ENCODE assay signal across 28 cellular contexts in genomic region chr13:48741377-48741776, GRCh38.
DNase-seq lines count a peak whose midpoint lies in the region; ATAC-seq and TF ChIP-seq lines count a peak whose summit lies in the region.
"Had no signal": no experiment of that assay in that cellular context is flagged by ENCODE, and none has a peak within 500 bp of the region (broad histone marks: within the 10 kb centered on the region; RNA-seq: fewer than 3 reads in every experiment).

No MANE protein-coding gene starts in this region.

- no peaks in the 10 kb centered on the region for H3K36me3 ChIP-seq in IMR-90 (ENCODE audit: control insufficient read depth, insufficient read depth, low read length)
- H3K36me3 ChIP-seq in upper lobe of left lung, result no peaks in the 10 kb centered on the region
- H3K36me3 ChIP-seq: left lung, sigmoid colon, SJCRH30, thoracic aorta, WERI-Rb-1 had no signal

- no peak overlapping the region for H3K9ac ChIP-seq in IMR-90 (ENCODE audit: low read depth, low read length)

- H3K4me2 ChIP-seq in IMR-90 (ENCODE audit: low read depth, low read length), result no peak overlapping the region
- H3K4me2 ChIP-seq: PC-9 had no signal

- POLR2A ChIA-PET in IMR-90 (lab: Charles Lee; ENCODE audit: unreplicated experiment), result no interaction called here

- no peaks in the 10 kb centered on the region for H3K9me3 ChIP-seq in IMR-90 (ENCODE audit: control insufficient read depth, insufficient read depth, low read length)
- H3K9me3 ChIP-seq in upper lobe of left lung, result no peaks in the 10 kb centered on the region
- H3K9me3 ChIP-seq: left lung, sigmoid colon, SJCRH30, thoracic aorta had no signal

- TF ChIP-seq EP300 in upper lobe of left lung (IDR thresholded peaks at IDR 0.05), result no peak

- H2AK9ac ChIP-seq in IMR-90 (replicated peaks; ENCODE audit: low read depth, low read length, poor library complexity), result no peak overlapping the region

- H3K9me1 ChIP-seq in IMR-90 (ENCODE audit: insufficient read depth, low read length), result peaks cover 2% of the 10 kb centered on the region; the same call in 1 of the 2 replicates

- H3K27ac ChIP-seq in IMR-90 (ENCODE audit: insufficient read depth, low read length) (no peak overlapping the region), upper lobe of left lung (no peak overlapping the region)
- H3K27ac ChIP-seq: coronary artery, epithelial cell of prostate, left lung, PC-9, sigmoid colon, SJCRH30, thoracic aorta, WERI-Rb-1 had no signal

- H4K91ac ChIP-seq in IMR-90 (ENCODE audit: insufficient read depth, low read depth, low read length), result no peak overlapping the region

- WGBS in IMR-90 (ENCODE audit: extremely low coverage in 2 of 2, insufficient read length in 1 of 2), 2 experiments, result no CpG with 5 or more reads among the region's 2 CpGs
- 55 to 61% methylated on average over 2 of the region's 2 CpGs for WGBS in upper lobe of left lung, 2 donors

- H3K27me3 ChIP-seq in IMR-90 (ENCODE audit: control insufficient read depth, insufficient read depth, low read length), result no peaks in the 10 kb centered on the region
- no peaks in the 10 kb centered on the region for H3K27me3 ChIP-seq in upper lobe of left lung
- H3K27me3 ChIP-seq: left lung, sigmoid colon, SJCRH30 had no signal

- no peak overlapping the region for H4K5ac ChIP-seq in IMR-90 (ENCODE audit: low read depth, low read length)

- no peak overlapping the region for H3K56ac ChIP-seq in IMR-90 (ENCODE audit: extremely low read depth, insufficient read depth, low read length)

- H3K4me1 ChIP-seq in IMR-90 (ENCODE audit: control insufficient read depth, insufficient read depth, low read length) (peaks cover 5% of the 10 kb centered on the region; the same call in 1 of the 2 replicates), upper lobe of left lung (peaks cover 0 to 3% (median 0%) of the 10 kb centered on the region in 4 donors)
- H3K4me1 ChIP-seq: left lung, sigmoid colon, SJCRH30 had no signal

- H2BK20ac ChIP-seq in IMR-90 (ENCODE audit: low read depth, low read length), result no peak overlapping the region

- no peak for TF ChIP-seq RAD21 in IMR-90 (IDR thresholded peaks at IDR 0.05; ENCODE audit: low read length)

- no peak overlapping the region for H3K4ac ChIP-seq in IMR-90 (ENCODE audit: low read depth, low read length)

- CTCF ChIA-PET in IMR-90 (lab: Yijun Ruan, JAX), result no interaction called here

- TF ChIP-seq POLR2A in IMR-90 (IDR thresholded peaks at IDR 0.05; ENCODE audit: low read depth, low read length), result no peak
- TF ChIP-seq POLR2A in upper lobe of left lung (IDR thresholded peaks at IDR 0.05), result no peak

- no peak overlapping the region for H2BK120ac ChIP-seq in IMR-90 (ENCODE audit: low read depth, low read length)

- H2AFZ ChIP-seq in IMR-90 (replicated peaks; ENCODE audit: low read length, poor library complexity), result no peak overlapping the region
- H2AFZ ChIP-seq: PC-9 had no signal

- dilution Hi-C loops in IMR-90 (cut with HindIII; ENCODE audit: low sequenced_read_pairs, unreplicated experiment), result no loop called here

- intact Hi-C loops in IMR-90 (cut with micrococcal nuclease), result loop anchor here (5.0 kb wide), 1 partner anchor 39 kb away; no protein-coding TSS in a partner anchor

- H3K4me3 ChIP-seq in IMR-90 (ENCODE audit: insufficient read depth, low read depth, low read length) (no peak overlapping the region), upper lobe of left lung (no peak overlapping the region)
- H3K4me3 ChIP-seq: coronary artery, left lung, PC-9, sigmoid colon, SJCRH30, thoracic aorta had no signal

- in situ Hi-C loops in IMR-90 (cut with MboI; ENCODE audit: low sequenced_read_pairs) (no loop called here), G401 (cut with HindIII; ENCODE audit: low sequenced_read_pairs) (no loop called here)

- no peak overlapping the region for H2AK5ac ChIP-seq in IMR-90 (ENCODE audit: low read depth, low read length)

- no peak overlapping the region for H3K23ac ChIP-seq in IMR-90 (ENCODE audit: low read depth, low read length)

- H3K79me1 ChIP-seq in IMR-90 (ENCODE audit: low read depth in 1 of 2, low read length in 2 of 2), result no peaks in the 10 kb centered on the region

- H4K20me1 ChIP-seq in IMR-90 (ENCODE audit: insufficient read depth, low read length), result no peaks in the 10 kb centered on the region

- H2BK15ac ChIP-seq in IMR-90 (ENCODE audit: low read depth, low read length), result no peak overlapping the region

- no TSS peak for BruUV-seq in IMR-90 (replicated peaks; lab: Mats Ljungman, UMichigan)

- TF ChIP-seq CTCF in IMR-90 (conservative IDR thresholded peaks at IDR 0.05; ENCODE audit: low read depth, low read length), result no peak
- TF ChIP-seq CTCF in upper lobe of left lung (IDR thresholded peaks at IDR 0.05), result no peak

- no peak for ATAC-seq in IMR-90 (ENCODE audit: low read depth)
- ATAC-seq in upper lobe of left lung (ENCODE audit: low FRiP score in 2 of 2), result no peak
- ATAC-seq: left lung had no signal

- DNase-seq in IMR-90 (peak; percentile 57), SK-N-DZ (ENCODE audit: low spot score) (peak; percentile 35), dermis blood vessel endothelial cell (peak; percentile 14), lung microvascular endothelial cell (ENCODE audit: low read depth in 2 of 2) (peak; percentile 59 to 60), G401 (ENCODE audit: low spot score) (no peak), upper lobe of left lung (no peak), OCI-M2 (lab: John Stamatoyannopoulos, UW; ENCODE audit: unreplicated experiment) (no peak), NCI-H82 (lab: John Stamatoyannopoulos, UW) (no peak)
- DNase-seq: activated CD4-positive, alpha-beta T cell treated with anti-CD3 and anti-CD28 coated beads, Interleukin-2, amount 50 U/mL, for 48 hours; activated naive CD4-positive, alpha-beta T cell treated with Interleukin-2 at 50 U/mL for 16 hours; activated T-cell treated with anti-CD3 and anti-CD28 coated beads for 4 hours; aorta; CD4-positive, alpha-beta T cell; DMS 273 treated with DMSO at 0.1 percent for 48 hours; GF-D8; left lung; MM.1S; NCI-H345; nephron progenitor cell; PC-9; sigmoid colon; stimulated activated naive CD4-positive, alpha-beta T cell; T-helper 2 cell; WERI-Rb-1 had no signal

- no peak overlapping the region for H3K18ac ChIP-seq in IMR-90 (ENCODE audit: low read depth, low read length)

- 0 out of 4 replicates have a peak overlapping the region, but pooled peaks of 1 of the 2 experiments have one; percentile 41 for H4K8ac ChIP-seq in IMR-90 (ENCODE audit: low read depth in 2 of 2, low read length in 2 of 2)

- H3K14ac ChIP-seq in IMR-90 (replicated peaks; ENCODE audit: low read depth, low read length), result no peak overlapping the region

- no peak overlapping the region for H2BK5ac ChIP-seq in IMR-90 (ENCODE audit: low read depth, low read length, poor library complexity, severe bottlenecking)

TF ChIP-seq in IMR-90, 13 proteins besides CTCF, POLR2A, EP300 and RAD21:
- TF ChIP-seq RCOR1 (IDR thresholded peaks at IDR 0.05; ENCODE audit: insufficient replicate concordance, low read length), result no peak
- no peak for TF ChIP-seq CEBPB (IDR thresholded peaks at IDR 0.05; ENCODE audit: low read depth, low read length)
- no peak for TF ChIP-seq NFE2L2 (IDR thresholded peaks at IDR 0.05; ENCODE audit: low read depth, low read length)
- no peak for TF ChIP-seq MAZ (IDR thresholded peaks at IDR 0.05; ENCODE audit: borderline replicate concordance, low read depth, low read length)
- no peak for TF ChIP-seq RFX5 (IDR thresholded peaks at IDR 0.05; ENCODE audit: low read depth, low read length)
- no peak for TF ChIP-seq FOS (IDR thresholded peaks at IDR 0.05; ENCODE audit: low read depth, low read length)
- TF ChIP-seq SMC3 (IDR thresholded peaks at IDR 0.05; ENCODE audit: low read depth, low read length), result no peak
- TF ChIP-seq BHLHE40 (IDR thresholded peaks at IDR 0.05; ENCODE audit: low read depth, low read length), result no peak
- TF ChIP-seq ELK1 (IDR thresholded peaks at IDR 0.05; ENCODE audit: borderline replicate concordance, low read depth, low read length), result no peak
- TF ChIP-seq MXI1 (IDR thresholded peaks at IDR 0.05; ENCODE audit: borderline replicate concordance, low read depth, low read length), result no peak
- no peak for TF ChIP-seq MAFK (IDR thresholded peaks at IDR 0.05; ENCODE audit: low read depth, low read length)
- no peak for TF ChIP-seq USF2 (IDR thresholded peaks at IDR 0.05; ENCODE audit: low read depth, low read length)
- TF ChIP-seq CHD1 (IDR thresholded peaks at IDR 0.05; ENCODE audit: low read depth, low read length), result no peak

Comparison
In these comparisons a context has a peak if more than half of its experiments do, and no peak if none do; other contexts are left out.
1. DNase-seq: peak in IMR-90 (single experiment), SK-N-DZ (single experiment), dermis blood vessel endothelial cell (single experiment) and lung microvascular endothelial cell (2 of 2); none in G401 (single experiment), upper lobe of left lung (0 of 2), OCI-M2 (single experiment) and NCI-H82 (single experiment).